7 cellular contexts compared by ENCODE assay signal in genomic region chr12:30604302-30604701, GRCh38.
DNase-seq lines count a peak whose midpoint lies in the region; ATAC-seq and TF ChIP-seq lines count a peak whose summit lies in the region.
"Not testable (repeated sequence)": the region's sequence is repeated elsewhere in the genome, so short reads cannot be mapped to it uniquely, and the experiment has no call there.

No MANE protein-coding gene starts in this region.

- H3K4ac ChIP-seq in mesenchymal stem cell (ENCODE audit: low read depth in 1 of 2, low read length in 2 of 2): peak overlapping the region; percentile 6 to 95

- H2BK12ac ChIP-seq in mesenchymal stem cell (ENCODE audit: low read length in 2 of 2): peak overlapping the region; percentile 17 to 89

- H2BK5ac ChIP-seq in mesenchymal stem cell (ENCODE audit: low read depth, low read length, poor library complexity, severe bottlenecking): not testable (repeated sequence)

- H3K4me2 ChIP-seq in mesenchymal stem cell (ENCODE audit: low read length, poor library complexity, severe bottlenecking): not testable (repeated sequence)

- H3K4me1 ChIP-seq in mesenchymal stem cell (ENCODE audit: control insufficient read depth, insufficient read depth, low read depth, low read length): not testable (repeated sequence)

- not testable (repeated sequence) for H3K27ac Mint-ChIP-seq in WTC11

- H4K8ac ChIP-seq in mesenchymal stem cell (ENCODE audit: low read length): peak overlapping the region; percentile 86

- H2AFZ ChIP-seq in mesenchymal stem cell (ENCODE audit: low read depth, low read length): peak overlapping the region; percentile 21

- not testable (repeated sequence) for H3K27me3 ChIP-seq in mesenchymal stem cell (ENCODE audit: control insufficient read depth in 1 of 2, insufficient read depth in 1 of 2, low read length in 2 of 2)

- CTCF ChIA-PET in WTC11 (lab: Charles Lee): interaction anchor here (1.4 kb wide), 1 partner anchor 203 kb away, joined by 3 read pairs; no protein-coding TSS in a partner anchor

- POLR2A ChIA-PET in WTC11 (lab: Charles Lee): not testable (repeated sequence)

- H3K4me3 ChIP-seq in fibroblast of the aortic adventitia (ENCODE audit: low read depth, low read length); mesenchymal stem cell (ENCODE audit: insufficient read depth in 1 of 2, low read depth in 1 of 2, low read length in 2 of 2): not testable (repeated sequence)

- ATAC-seq in WTC11: peak; percentile 70

- WGBS in mesenchymal stem cell: 54% methylated on average over 6 of the region's 6 CpGs

- not testable (repeated sequence) for H3K27me3 Mint-ChIP-seq in WTC11 (ENCODE audit: low read depth)

- H2AK5ac ChIP-seq in mesenchymal stem cell (ENCODE audit: low read length, severe bottlenecking): not testable (repeated sequence)

- TF ChIP-seq CTCF in WTC11 (IDR thresholded peaks at IDR 0.05); fibroblast of the aortic adventitia (IDR thresholded peaks at IDR 0.05; ENCODE audit: insufficient read depth, low read length): not testable (repeated sequence)

- not testable (repeated sequence) for H3K79me1 ChIP-seq in mesenchymal stem cell (replicated peaks; ENCODE audit: low read length, poor library complexity, severe bottlenecking)

- DNase-seq in EL (peak; percentile 13), HT1080 (ENCODE audit: low read depth) (peak; percentile 53), NCI-H69 (lab: John Stamatoyannopoulos, UW) (peak; percentile 92), WTC11 (ENCODE audit: low spot score) (peak; percentile 38), dermis blood vessel endothelial cell (peak; percentile 6), fibroblast of the aortic adventitia (ENCODE audit: low read depth) (peak; percentile 30), mesenchymal stem cell (peak; percentile 56)

- H3K4me1 Mint-ChIP-seq in WTC11: not testable (repeated sequence)

- H3K9me3 Mint-ChIP-seq in WTC11: peaks cover 33% of the 10 kb centered on the region

- peak overlapping the region; percentile 97 for H2BK120ac ChIP-seq in mesenchymal stem cell (ENCODE audit: low read depth, low read length)

- H3K27ac ChIP-seq in mesenchymal stem cell (ENCODE audit: low read length, poor library complexity, severe bottlenecking): not testable (repeated sequence)

- not testable (repeated sequence) for H3K14ac ChIP-seq in mesenchymal stem cell (ENCODE audit: low read length in 2 of 2)

- H3K36me3 ChIP-seq in mesenchymal stem cell (ENCODE audit: control insufficient read depth in 1 of 2, insufficient read depth in 2 of 2, low read depth in 1 of 2, low read length in 2 of 2): not testable (repeated sequence)

- not testable (repeated sequence) for H3K23ac ChIP-seq in mesenchymal stem cell (ENCODE audit: low read length in 2 of 2)

- H3K18ac ChIP-seq in mesenchymal stem cell (ENCODE audit: low read depth in 1 of 2, low read length in 2 of 2): peak overlapping the region; percentile 78 to 92

- H4K91ac ChIP-seq in mesenchymal stem cell (ENCODE audit: low read length): peak overlapping the region; percentile 98

- not testable (repeated sequence) for H3K9ac ChIP-seq in mesenchymal stem cell (ENCODE audit: low read length)

- not testable (repeated sequence) for H2BK15ac ChIP-seq in mesenchymal stem cell (ENCODE audit: low read depth, poor library complexity, severe bottlenecking)

- peaks cover 18% of the 10 kb centered on the region for H3K9me3 ChIP-seq in mesenchymal stem cell (ENCODE audit: control insufficient read depth, low read length)

- H3K4me3 Mint-ChIP-seq in WTC11: not testable (repeated sequence)

- peaks cover 18% of the 10 kb centered on the region for H3K36me3 Mint-ChIP-seq in WTC11

Comparison
In these comparisons a context has a peak if more than half of its experiments do, and no peak if none do; other contexts are left out.
1. DNase-seq: peak in every context shown above with its lines; median percentile 92 in NCI-H69; 56 in mesenchymal stem cell; 53 in HT1080; 38 in WTC11; 30 in fibroblast of the aortic adventitia; 13 in EL; 6 in dermis blood vessel endothelial cell.